In genomic region chr4:121219222-121219621, GRCh38 we compare ENCODE assay signal across 28 cellular contexts. TPM values are rescaled to one million over a fixed set of nuclear protein-coding genes. Genes with fewer than 3 reads are reported as not detected.
A peak's percentile ranks its signal among the peaks of the same experiment; 100 is the strongest.
DNase-seq lines count a peak whose midpoint lies in the region; ATAC-seq and TF ChIP-seq lines count a peak whose summit lies in the region.
"Had no signal": no experiment of that assay in that cellular context is flagged by ENCODE, and none has a peak within 500 bp of the region (broad histone marks: within the 10 kb centered on the region; RNA-seq: fewer than 3 reads in every experiment).

No MANE protein-coding gene starts in this region.

- no peaks in the 10 kb centered on the region for H3K36me3 ChIP-seq in CD4-positive, alpha-beta memory T cell (ENCODE audit: insufficient read depth, low read length)
- H3K36me3 ChIP-seq in IMR-90 (ENCODE audit: control insufficient read depth, insufficient read depth, low read length) (no peaks in the 10 kb centered on the region), mucosa of descending colon (ENCODE audit: low read depth) (no peaks in the 10 kb centered on the region)
- H3K36me3 ChIP-seq: BLaER1 treated with 17β-estradiol and CSF1 and Interleukin-3, amounts not matched to agents 10 nM and 100 nM; MG63; right atrium auricular region had no signal

- H3K27me3 Mint-ChIP-seq in CD4-positive, alpha-beta memory T cell: no peaks in the 10 kb centered on the region
- H3K27me3 Mint-ChIP-seq in central memory CD8-positive, alpha-beta T cell: no peaks in the 10 kb centered on the region
- H3K27me3 Mint-ChIP-seq: T-helper 17 cell had no signal

- H3K4me1 Mint-ChIP-seq in CD4-positive, alpha-beta memory T cell: peaks cover 9 to 16% (median 11%) of the 10 kb centered on the region in 4 donors
- H3K4me1 Mint-ChIP-seq in central memory CD8-positive, alpha-beta T cell: peaks cover 39% of the 10 kb centered on the region
- H3K4me1 Mint-ChIP-seq: neural crest cell, T-helper 17 cell had no signal

- intact Hi-C loops in CD4-positive, alpha-beta memory T cell (cut with micrococcal nuclease): no loop called here
- intact Hi-C loops in IMR-90 (cut with micrococcal nuclease) (no loop called here), mucosa of descending colon (cut with DNase I, micrococcal nuclease) (no loop called here)

- no peak overlapping the region for H3K4me3 ChIP-seq in CD4-positive, alpha-beta memory T cell (ENCODE audit: low read length in 2 of 2)
- H3K4me3 ChIP-seq in IMR-90 (ENCODE audit: insufficient read depth, low read depth, low read length) (peak overlapping the region; percentile 18; the same call in 1 of the 2 replicates), mucosa of descending colon (no peak overlapping the region)
- H3K4me3 ChIP-seq: BLaER1 treated with 17β-estradiol and CSF1 and Interleukin-3, amounts not matched to agents 10 nM and 100 nM; GM12878; MG63; right atrium auricular region had no signal

- H3K9me1 ChIP-seq in IMR-90 (ENCODE audit: insufficient read depth, low read length): peaks cover 2% of the 10 kb centered on the region; the same call in 1 of the 2 replicates

- H3K23ac ChIP-seq in IMR-90 (ENCODE audit: low read depth, low read length): no peak overlapping the region

- H3K9me3 ChIP-seq in CD4-positive, alpha-beta memory T cell (ENCODE audit: control insufficient read depth in 1 of 2, low read length in 2 of 2): no peaks in the 10 kb centered on the region
- no peaks in the 10 kb centered on the region for H3K9me3 ChIP-seq in IMR-90 (ENCODE audit: control insufficient read depth, insufficient read depth, low read length)
- no peaks in the 10 kb centered on the region for H3K9me3 ChIP-seq in mucosa of descending colon
- H3K9me3 ChIP-seq: BLaER1 treated with 17β-estradiol and CSF1 and Interleukin-3, amounts not matched to agents 10 nM and 100 nM; MG63; right atrium auricular region had no signal

- H3K4me2 ChIP-seq in IMR-90 (ENCODE audit: low read depth, low read length): peak overlapping the region; percentile 86
- H3K4me2 ChIP-seq: BLaER1 treated with 17β-estradiol and CSF1 and Interleukin-3, amounts not matched to agents 10 nM and 100 nM had no signal

- no peak for TF ChIP-seq RAD21 in IMR-90 (IDR thresholded peaks at IDR 0.05; ENCODE audit: low read length)

- H3K9me3 Mint-ChIP-seq in CD4-positive, alpha-beta memory T cell: no peaks in the 10 kb centered on the region
- H3K9me3 Mint-ChIP-seq in central memory CD8-positive, alpha-beta T cell: peaks cover 5% of the 10 kb centered on the region
- H3K9me3 Mint-ChIP-seq: activated naive CD4-positive, alpha-beta T cell treated with anti-CD3 and anti-CD28 coated beads for 36 hours; activated T-helper 1 cell treated with anti-CD3 and anti-CD28 coated beads, Interleukin-12 subunit alpha, Interleukin-12 subunit beta, Interleukin-2, Interleukin-4 antibody, amounts not matched to agents 30 ng/mL and 10 ng/mL and 1 ng/mL, durations not matched to agents 14 hours and 24 hours and 36 hours; dendritic cell treated with granulocyte-macrophage colony-stimulating factor and Interleukin-4, amounts not matched to agents 40 ng/mL and 50 ng/mL, for 4 days; neural crest cell; type B pancreatic cell had no signal

- H3K14ac ChIP-seq in IMR-90 (replicated peaks; ENCODE audit: low read depth, low read length): no peak overlapping the region

- H2AK9ac ChIP-seq in IMR-90 (replicated peaks; ENCODE audit: low read depth, low read length, poor library complexity): no peak overlapping the region

- peak overlapping the region in 4 of 7 donors; percentile 25 to 84 (median 34) for H3K27ac Mint-ChIP-seq in CD4-positive, alpha-beta memory T cell
- H3K27ac Mint-ChIP-seq in central memory CD8-positive, alpha-beta T cell (ENCODE audit: low read depth): peak overlapping the region; percentile 90
- H3K27ac Mint-ChIP-seq: activated naive CD4-positive, alpha-beta T cell treated with anti-CD3 and anti-CD28 coated beads for 36 hours; activated T-helper 1 cell treated with anti-CD3 and anti-CD28 coated beads, Interleukin-12 subunit alpha, Interleukin-12 subunit beta, Interleukin-2, Interleukin-4 antibody, amounts not matched to agents 30 ng/mL and 10 ng/mL and 1 ng/mL, durations not matched to agents 14 hours and 24 hours and 36 hours; dendritic cell treated with granulocyte-macrophage colony-stimulating factor and Interleukin-4, amounts not matched to agents 40 ng/mL and 50 ng/mL, for 4 days; T-helper 17 cell; type B pancreatic cell had no signal

- POLR2A ChIA-PET in CD4-positive, alpha-beta memory T cell (lab: Charles Lee; ENCODE audit: partially characterized antibody): no interaction called here
- POLR2A ChIA-PET in IMR-90 (lab: Charles Lee; ENCODE audit: unreplicated experiment): no interaction called here

- H4K8ac ChIP-seq in IMR-90 (ENCODE audit: low read depth in 2 of 2, low read length in 2 of 2): no peak overlapping the region

- no peak overlapping the region for H4K5ac ChIP-seq in IMR-90 (ENCODE audit: low read depth, low read length)

- TF ChIP-seq POLR2A in IMR-90 (IDR thresholded peaks at IDR 0.05; ENCODE audit: low read depth, low read length): no peak

- dilution Hi-C loops in IMR-90 (cut with HindIII; ENCODE audit: low sequenced_read_pairs, unreplicated experiment): no loop called here

- no peak overlapping the region for H2BK120ac ChIP-seq in IMR-90 (ENCODE audit: low read depth, low read length)

- H2AFZ ChIP-seq in IMR-90 (replicated peaks; ENCODE audit: low read length, poor library complexity): no peak overlapping the region
- H2AFZ ChIP-seq: parathyroid adenoma had no signal

- peaks cover 5% of the 10 kb centered on the region for H3K4me1 ChIP-seq in CD4-positive, alpha-beta memory T cell (ENCODE audit: insufficient read depth, low read length)
- H3K4me1 ChIP-seq in IMR-90 (ENCODE audit: control insufficient read depth, insufficient read depth, low read length) (no peaks in the 10 kb centered on the region), mucosa of descending colon (ENCODE audit: low read depth) (no peaks in the 10 kb centered on the region)
- H3K4me1 ChIP-seq: BLaER1 treated with 17β-estradiol and CSF1 and Interleukin-3, amounts not matched to agents 10 nM and 100 nM; parathyroid adenoma; right atrium auricular region had no signal

- H3K56ac ChIP-seq in IMR-90 (ENCODE audit: extremely low read depth, insufficient read depth, low read length): no peak overlapping the region

- H2BK5ac ChIP-seq in IMR-90 (ENCODE audit: low read depth, low read length, poor library complexity, severe bottlenecking): no peak overlapping the region

- no peak for TF ChIP-seq CTCF in IMR-90 (conservative IDR thresholded peaks at IDR 0.05; ENCODE audit: low read depth, low read length)
- TF ChIP-seq CTCF in mucosa of descending colon (IDR thresholded peaks at IDR 0.05): no peak

- no peaks in the 10 kb centered on the region for H3K79me1 ChIP-seq in IMR-90 (ENCODE audit: low read depth in 1 of 2, low read length in 2 of 2)

- no peak overlapping the region for H4K91ac ChIP-seq in IMR-90 (ENCODE audit: insufficient read depth, low read depth, low read length)

- no peak overlapping the region for H2BK15ac ChIP-seq in IMR-90 (ENCODE audit: low read depth, low read length)

- no peak for DNase-seq in CD4-positive, alpha-beta memory T cell
- DNase-seq in IMR-90 (peak; percentile 2), mucosa of descending colon (no peak), left lobe of liver (ENCODE audit: low spot score) (no peak), NOMO-1 (lab: John Stamatoyannopoulos, UW; ENCODE audit: unreplicated experiment in 2 of 2) (no peak)
- no peak for DNase-seq in central memory CD8-positive, alpha-beta T cell (ENCODE audit: low spot score in 2 of 2)
- DNase-seq: activated CD4-positive, CD25-positive, alpha-beta regulatory T cell treated with anti-CD3 and anti-CD28 coated beads, Interleukin-2, amount 50 U/mL, for 72 hours; activated naive CD4-positive, alpha-beta T cell treated with anti-CD3 and anti-CD28 coated beads for 36 hours; anterior cingulate cortex; glutamatergic neuron; KBM-7; MG63; NCI-H1105 treated with DMSO at 0.1 percent for 48 hours; NCI-H2029; NCI-H774; stimulated activated CD4-positive, alpha-beta T cell treated with anti-CD3 and anti-CD28 coated beads, Interleukin-2, amount 100 ng/mL, for 48 hours; T-helper 17 cell had no signal

- H3K27me3 ChIP-seq in CD4-positive, alpha-beta memory T cell (ENCODE audit: insufficient read depth, low read length): no peaks in the 10 kb centered on the region
- H3K27me3 ChIP-seq in IMR-90 (ENCODE audit: control insufficient read depth, insufficient read depth, low read length): 0 out of 2 replicates have a peak, but pooled peaks cover 3% of the 10 kb centered on the region
- H3K27me3 ChIP-seq: BLaER1 treated with 17β-estradiol and CSF1 and Interleukin-3, amounts not matched to agents 10 nM and 100 nM; MG63; right atrium auricular region had no signal

- H2AK5ac ChIP-seq in IMR-90 (ENCODE audit: low read depth, low read length): no peak overlapping the region

- peak overlapping the region in 2 of 8 donors; percentile 11 to 12 for H3K4me3 Mint-ChIP-seq in CD4-positive, alpha-beta memory T cell
- peak overlapping the region; percentile 67 for H3K4me3 Mint-ChIP-seq in central memory CD8-positive, alpha-beta T cell
- H3K4me3 Mint-ChIP-seq: activated naive CD4-positive, alpha-beta T cell treated with anti-CD3 and anti-CD28 coated beads for 36 hours; activated T-helper 1 cell treated with anti-CD3 and anti-CD28 coated beads, Interleukin-12 subunit alpha, Interleukin-12 subunit beta, Interleukin-2, Interleukin-4 antibody, amounts not matched to agents 30 ng/mL and 10 ng/mL and 1 ng/mL, durations not matched to agents 14 hours and 24 hours and 36 hours; dendritic cell treated with granulocyte-macrophage colony-stimulating factor and Interleukin-4, amounts not matched to agents 40 ng/mL and 50 ng/mL, for 4 days; neural crest cell; T-helper 17 cell; type B pancreatic cell had no signal

- ATAC-seq in IMR-90 (ENCODE audit: low read depth) (peak; percentile 66), mucosa of descending colon (peak; percentile 21), left lobe of liver (no peak), HG03457 (IDR thresholded peaks at IDR 0.05; ENCODE audit: unreplicated experiment) (no peak)
- ATAC-seq in central memory CD8-positive, alpha-beta T cell (replicated peaks; ENCODE audit: extremely low read depth, poor library complexity, severe bottlenecking): no peak
- ATAC-seq: GM12878, T-helper 17 cell had no signal

- WGBS in IMR-90 (ENCODE audit: extremely low coverage in 2 of 2, insufficient read length in 1 of 2), 2 experiments: no CpG with 5 or more reads among the region's 1 CpG

- H3K9ac ChIP-seq in IMR-90 (ENCODE audit: low read depth, low read length): no peak overlapping the region
- H3K9ac ChIP-seq: BLaER1 treated with 17β-estradiol and CSF1 and Interleukin-3, amounts not matched to agents 10 nM and 100 nM; parathyroid adenoma had no signal

- H4K20me1 ChIP-seq in IMR-90 (ENCODE audit: insufficient read depth, low read length): no peaks in the 10 kb centered on the region
- H4K20me1 ChIP-seq: BLaER1 treated with 17β-estradiol and CSF1 and Interleukin-3, amounts not matched to agents 10 nM and 100 nM had no signal

- no peak overlapping the region for H3K18ac ChIP-seq in IMR-90 (ENCODE audit: low read depth, low read length)

- H3K4ac ChIP-seq in IMR-90 (ENCODE audit: low read depth, low read length): no peak overlapping the region

- in situ Hi-C loops in IMR-90 (cut with MboI; ENCODE audit: low sequenced_read_pairs): no loop called here

- no peak overlapping the region for H3K27ac ChIP-seq in CD4-positive, alpha-beta memory T cell (ENCODE audit: low read depth, low read length)
- no peak overlapping the region for H3K27ac ChIP-seq in IMR-90 (ENCODE audit: insufficient read depth, low read length)
- H3K27ac ChIP-seq: BLaER1 treated with 17β-estradiol and CSF1 and Interleukin-3, amounts not matched to agents 10 nM and 100 nM; parathyroid adenoma; right atrium auricular region had no signal

- H2BK20ac ChIP-seq in IMR-90 (ENCODE audit: low read depth, low read length): no peak overlapping the region

- no TSS peak for BruUV-seq in IMR-90 (replicated peaks; lab: Mats Ljungman, UMichigan)

- no peaks in the 10 kb centered on the region for H3K36me3 Mint-ChIP-seq in CD4-positive, alpha-beta memory T cell
- H3K36me3 Mint-ChIP-seq in central memory CD8-positive, alpha-beta T cell (ENCODE audit: insufficient read depth): peaks cover 4% of the 10 kb centered on the region
- H3K36me3 Mint-ChIP-seq: type B pancreatic cell had no signal

- CTCF ChIA-PET in CD4-positive, alpha-beta memory T cell (lab: Charles Lee; ENCODE audit: partially characterized antibody): interaction anchor here (0.9 to 1.3 kb wide), 3 partner anchors 19 to 110 kb away, joined by 3 to 8 read pairs (median 4); no protein-coding TSS in a partner anchor
- CTCF ChIA-PET in IMR-90 (lab: Yijun Ruan, JAX): interaction anchor here (1.1 to 1.2 kb wide), 2 partner anchors 26 to 72 kb away, joined by 3 to 4 read pairs; no protein-coding TSS in a partner anchor

RNA-seq across cellular contexts. Expression of gene TNIP3, which starts 55.1 kb away (rescaled TPM):
- total RNA-seq in CD4-positive, alpha-beta memory T cell: under 1 TPM; 0.38 to 0.55 TPM
- polyA plus RNA-seq in CD4-positive, alpha-beta memory T cell: under 1 TPM; 0.52 to 0.55 TPM
- 0.18 and 0.28 TPM in 2 replicates for total RNA-seq in IMR-90 (2012; rRNA removed)
- 0.10 TPM in 2 replicates for polyA plus RNA-seq in IMR-90 (2012; rRNA removed)
- polyA plus RNA-seq in IMR-90 (2012; cell fraction: cytosol; rRNA removed): 0.03 and 0.09 TPM in 2 replicates
- polyA plus RNA-seq in IMR-90 (2012; cell fraction: nucleus; rRNA removed; ENCODE audit: low replicate concordance): 0.07 TPM in 1 of 2 replicates, not detected in the other
- 1 to 10 TPM in 2 of 3 donors, under 1 TPM in 1; 0.38 to 2.0 (median 1.1) TPM for total RNA-seq in mucosa of descending colon
- not detected for total RNA-seq in left lobe of liver
- total RNA-seq: cardiac septum, lower leg skin, neural crest cell, right atrium auricular region had no signal

Comparison
In these comparisons a context has a peak if more than half of its experiments do, and no peak if none do; other contexts are left out.
1. ATAC-seq: peak in IMR-90 (single experiment) and mucosa of descending colon (single experiment); none in central memory CD8-positive, alpha-beta T cell (single experiment), left lobe of liver (single experiment) and HG03457 (single experiment).